In genomic region chr6:137283940-137284910, GRCh38 we compare ENCODE assay signal across 8 cellular contexts.
DNase-seq lines count a peak whose midpoint lies in the region; ATAC-seq and TF ChIP-seq lines count a peak whose summit lies in the region.
"Had no signal": no experiment of that assay in that cellular context is flagged by ENCODE, and none has a peak within 500 bp of the region (broad histone marks: within the 10 kb centered on the region; RNA-seq: fewer than 3 reads in every experiment).

No MANE protein-coding gene starts in this region.

- DNase-seq in inferior parietal cortex (ENCODE audit: extremely low spot score) (peak; percentile 29), NCI-H146 (lab: John Stamatoyannopoulos, UW) (no peak), NCI-H1092 (lab: John Stamatoyannopoulos, UW) (no peak), KG1 (lab: John Stamatoyannopoulos, UW) (no peak)
- DNase-seq: NCI-H1436 had no signal

- ATAC-seq in GM18505 (IDR thresholded peaks at IDR 0.05; ENCODE audit: unreplicated experiment) = peak; percentile 65
- peak; percentile 70 for ATAC-seq in GM21447 (IDR thresholded peaks at IDR 0.05; ENCODE audit: unreplicated experiment)
- peak; percentile 72 for ATAC-seq in HG03439 (IDR thresholded peaks at IDR 0.05; ENCODE audit: unreplicated experiment)

- no peak for TF ChIP-seq POLR2A in GM18505 (IDR thresholded peaks at IDR 0.05; ENCODE audit: borderline replicate concordance, extremely low read depth, insufficient read depth, insufficient read length)
